In the genomic region with DNA sequence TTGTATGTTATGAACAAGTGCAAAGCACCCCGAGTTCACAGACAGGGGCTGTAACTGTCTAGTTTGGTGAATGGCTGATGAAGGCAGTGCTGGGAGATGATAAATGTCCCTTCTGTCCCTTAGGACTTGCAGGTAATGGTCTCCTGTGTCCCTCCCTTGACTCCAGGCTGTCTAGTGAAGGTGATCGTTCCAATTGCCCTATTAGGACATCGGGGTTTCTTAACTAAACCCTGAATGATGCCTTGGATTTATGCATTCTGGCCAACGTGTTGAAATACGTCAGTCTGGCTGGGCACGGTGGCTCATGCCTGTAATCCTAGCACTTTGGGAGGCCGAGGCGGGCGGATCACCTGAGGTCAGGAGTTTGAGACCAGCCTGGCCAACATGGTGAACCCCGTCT, we compare ENCODE assay signal across 20 cellular contexts.
DNase-seq lines count a peak whose midpoint lies in the region; ATAC-seq and TF ChIP-seq lines count a peak whose summit lies in the region.
"Had no signal": no experiment of that assay in that cellular context is flagged by ENCODE, and none has a peak within 500 bp of the region (broad histone marks: within the 10 kb centered on the region; RNA-seq: fewer than 3 reads in every experiment).

No MANE protein-coding gene starts in this region.

- H4K91ac ChIP-seq in IMR-90 (ENCODE audit: insufficient read depth, low read depth, low read length) (no peak overlapping the region), trophoblast cell (ENCODE audit: low read depth, low read length) (peak overlapping the region; percentile 1)

- no peak overlapping the region for H3K4me3 Mint-ChIP-seq in T-helper 2 cell treated with Interferon-gamma antibody and Interleukin-4, amounts not matched to agents 5 μg/mL and 100 μg/mL, for 36 hours
- H3K4me3 Mint-ChIP-seq: dendritic cell treated with granulocyte-macrophage colony-stimulating factor and Interleukin-4, amounts not matched to agents 40 ng/mL and 50 ng/mL, for 4 days; HFFc6 had no signal

- no peak for TF ChIP-seq RAD21 in IMR-90 (IDR thresholded peaks at IDR 0.05; ENCODE audit: low read length)

- no peak overlapping the region for H3K14ac ChIP-seq in IMR-90 (replicated peaks; ENCODE audit: low read depth, low read length)
- no peak overlapping the region for H3K14ac ChIP-seq in trophoblast cell (ENCODE audit: low read length)

- dilution Hi-C loops in IMR-90 (cut with HindIII; ENCODE audit: low sequenced_read_pairs, unreplicated experiment): no loop called here

- peak overlapping the region; percentile 51 for H2BK12ac ChIP-seq in trophoblast cell (ENCODE audit: low read length)

- H2BK120ac ChIP-seq in IMR-90 (ENCODE audit: low read depth, low read length) (no peak overlapping the region), trophoblast cell (ENCODE audit: insufficient read depth, low read length, poor library complexity) (no peak overlapping the region)

- no peak overlapping the region for H4K5ac ChIP-seq in IMR-90 (ENCODE audit: low read depth, low read length)

- peaks cover 21% of the 10 kb centered on the region for H3K9me1 ChIP-seq in IMR-90 (ENCODE audit: insufficient read depth, low read length)

- H3K79me1 ChIP-seq in IMR-90 (ENCODE audit: low read depth in 1 of 2, low read length in 2 of 2): 0 out of 4 replicates have a peak, but pooled peaks cover 0 to 8% of the 10 kb centered on the region in 2 experiments
- H3K79me1 ChIP-seq in trophoblast cell (ENCODE audit: low read length): peaks cover 16% of the 10 kb centered on the region

- H3K27me3 Mint-ChIP-seq in T-helper 2 cell treated with Interferon-gamma antibody and Interleukin-4, amounts not matched to agents 5 μg/mL and 100 μg/mL, for 36 hours (ENCODE audit: low read depth): no peaks in the 10 kb centered on the region

- H3K9me3 Mint-ChIP-seq in T-helper 2 cell treated with Interferon-gamma antibody and Interleukin-4, amounts not matched to agents 5 μg/mL and 100 μg/mL, for 36 hours: no peaks in the 10 kb centered on the region
- H3K9me3 Mint-ChIP-seq: dendritic cell treated with granulocyte-macrophage colony-stimulating factor and Interleukin-4, amounts not matched to agents 40 ng/mL and 50 ng/mL, for 4 days; HFFc6 had no signal

- H3K27ac ChIP-seq in IMR-90 (ENCODE audit: insufficient read depth, low read length) (no peak overlapping the region), dorsolateral prefrontal cortex (peak overlapping the region in 31 of 59 donors; percentile 12 to 93 (median 63)), trophoblast cell (ENCODE audit: low read depth, low read length) (no peak overlapping the region)
- H3K27ac ChIP-seq: adrenal gland, psoas muscle had no signal

- in situ Hi-C loops in IMR-90 (cut with MboI; ENCODE audit: low sequenced_read_pairs): no loop called here

- peaks cover 7% of the 10 kb centered on the region for H3K4me1 ChIP-seq in IMR-90 (ENCODE audit: control insufficient read depth, insufficient read depth, low read length)
- peaks cover 18 to 22% of the 10 kb centered on the region in 2 experiments for H3K4me1 ChIP-seq in trophoblast cell (ENCODE audit: control insufficient read depth in 1 of 2, insufficient read depth in 2 of 2, low read length in 2 of 2)

- TF ChIP-seq CTCF in IMR-90 (conservative IDR thresholded peaks at IDR 0.05; ENCODE audit: low read depth, low read length) (no peak), dorsolateral prefrontal cortex (IDR thresholded peaks at IDR 0.05 in 54 of 56, conservative IDR thresholded peaks at IDR 0.05 in 2 of 56; ENCODE audit: low read depth in 1 of 56, partially characterized antibody in 56 of 56) (no peak)

- no peak overlapping the region for H2BK20ac ChIP-seq in IMR-90 (ENCODE audit: low read depth, low read length)

- peaks cover 59% of the 10 kb centered on the region for H3K4me1 Mint-ChIP-seq in T-helper 2 cell treated with Interferon-gamma antibody and Interleukin-4, amounts not matched to agents 5 μg/mL and 100 μg/mL, for 36 hours (ENCODE audit: low read depth)

- no peak for DNase-seq in T-helper 2 cell treated with Interferon-gamma antibody and Interleukin-4, amounts not matched to agents 5 μg/mL and 100 μg/mL, for 36 hours (ENCODE audit: low spot score)
- DNase-seq in T-helper 2 cell: no peak
- DNase-seq in IMR-90: no peak
- no peak for DNase-seq in dorsolateral prefrontal cortex
- no peak for DNase-seq in trophoblast cell
- DNase-seq in NCI-H1417 (lab: John Stamatoyannopoulos, UW): no peak
- no peak for DNase-seq in activated naive CD4-positive, alpha-beta T cell (lab: John Stamatoyannopoulos, UW)
- DNase-seq: activated CD4-positive, CD25-positive, alpha-beta regulatory T cell treated with anti-CD3 and anti-CD28 coated beads, Interleukin-2, amount 50 U/mL, for 72 hours; activated CD8-positive, alpha-beta memory T cell treated with anti-CD3 and anti-CD28 coated beads, Interleukin-2, amount 50 U/mL, for 4 hours; activated effector memory CD4-positive, alpha-beta T cell treated with anti-CD3 and anti-CD28 coated beads, Interleukin-2, amount 50 U/mL, for 16 hours; adrenal gland; Calu3; HFFc6; Kasumi-1; left cardiac atrium; NCI-H187 treated with DMSO at 0.1 percent for 48 hours; NCI-H69; psoas muscle had no signal

- H3K9me3 ChIP-seq in IMR-90 (ENCODE audit: control insufficient read depth, insufficient read depth, low read length) (no peaks in the 10 kb centered on the region), trophoblast cell (ENCODE audit: insufficient read depth, low read depth, low read length) (no peaks in the 10 kb centered on the region)
- H3K9me3 ChIP-seq: adrenal gland, psoas muscle had no signal

- no peak for ATAC-seq in IMR-90 (ENCODE audit: low read depth)
- no peak for ATAC-seq in HG03432 (IDR thresholded peaks at IDR 0.05; ENCODE audit: unreplicated experiment)
- ATAC-seq: left cardiac atrium, psoas muscle had no signal

- CTCF ChIA-PET in IMR-90 (lab: Yijun Ruan, JAX): no interaction called here

- H4K12ac ChIP-seq in trophoblast cell (ENCODE audit: low read depth, low read length): no peak overlapping the region

- H2AK5ac ChIP-seq in IMR-90 (ENCODE audit: low read depth, low read length) (peak overlapping the region; percentile 14), trophoblast cell (ENCODE audit: low read length) (peak overlapping the region; percentile 68)

- H3K18ac ChIP-seq in IMR-90 (ENCODE audit: low read depth, low read length) (no peak overlapping the region), trophoblast cell (ENCODE audit: low read length) (no peak overlapping the region)

- H3K4ac ChIP-seq in IMR-90 (ENCODE audit: low read depth, low read length): no peak overlapping the region
- no peak overlapping the region for H3K4ac ChIP-seq in trophoblast cell (ENCODE audit: low read depth, low read length)

- H2BK5ac ChIP-seq in IMR-90 (ENCODE audit: low read depth, low read length, poor library complexity, severe bottlenecking): no peak overlapping the region
- H2BK5ac ChIP-seq in trophoblast cell (ENCODE audit: low read depth, low read length, poor library complexity): no peak overlapping the region

- H3K4me3 ChIP-seq in IMR-90 (ENCODE audit: insufficient read depth, low read depth, low read length): no peak overlapping the region
- H3K4me3 ChIP-seq in dorsolateral prefrontal cortex: no peak overlapping the region
- no peak overlapping the region for H3K4me3 ChIP-seq in trophoblast cell (ENCODE audit: low read depth, low read length)
- H3K4me3 ChIP-seq: adrenal gland, psoas muscle had no signal

- H3K36me3 ChIP-seq in IMR-90 (ENCODE audit: control insufficient read depth, insufficient read depth, low read length) (no peaks in the 10 kb centered on the region), trophoblast cell (ENCODE audit: control insufficient read depth in 1 of 2, insufficient read depth in 2 of 2, low read length in 2 of 2) (no peaks in the 10 kb centered on the region)
- H3K36me3 ChIP-seq: adrenal gland had no signal

- H4K20me1 ChIP-seq in IMR-90 (ENCODE audit: insufficient read depth, low read length): no peaks in the 10 kb centered on the region

- no peak overlapping the region for H2BK15ac ChIP-seq in IMR-90 (ENCODE audit: low read depth, low read length)

- peaks cover 12% of the 10 kb centered on the region for H3K36me3 Mint-ChIP-seq in T-helper 2 cell treated with Interferon-gamma antibody and Interleukin-4, amounts not matched to agents 5 μg/mL and 100 μg/mL, for 36 hours (ENCODE audit: low read depth)

- H3K27me3 ChIP-seq in IMR-90 (ENCODE audit: control insufficient read depth, insufficient read depth, low read length) (no peaks in the 10 kb centered on the region), dorsolateral prefrontal cortex (no peaks in the 10 kb centered on the region), trophoblast cell (ENCODE audit: insufficient read depth, low read length) (no peaks in the 10 kb centered on the region)
- H3K27me3 ChIP-seq: adrenal gland had no signal

- no peak for TF ChIP-seq POLR2A in IMR-90 (IDR thresholded peaks at IDR 0.05; ENCODE audit: low read depth, low read length)

- H4K8ac ChIP-seq in IMR-90 (ENCODE audit: low read depth in 2 of 2, low read length in 2 of 2): no peak overlapping the region
- no peak overlapping the region for H4K8ac ChIP-seq in trophoblast cell (ENCODE audit: low read depth, low read length)

- POLR2A ChIA-PET in IMR-90 (lab: Charles Lee; ENCODE audit: unreplicated experiment): no interaction called here

- no peaks in the 10 kb centered on the region for H3K79me2 ChIP-seq in trophoblast cell (ENCODE audit: control insufficient read depth, insufficient read depth, low read length, poor library complexity)

- H3K27ac Mint-ChIP-seq in T-helper 2 cell treated with Interferon-gamma antibody and Interleukin-4, amounts not matched to agents 5 μg/mL and 100 μg/mL, for 36 hours: peak overlapping the region; percentile 94
- H3K27ac Mint-ChIP-seq: dendritic cell treated with granulocyte-macrophage colony-stimulating factor and Interleukin-4, amounts not matched to agents 40 ng/mL and 50 ng/mL, for 4 days; HFFc6 had no signal

- H3K23ac ChIP-seq in IMR-90 (ENCODE audit: low read depth, low read length) (no peak overlapping the region), trophoblast cell (ENCODE audit: low read length) (no peak overlapping the region)

- no peak overlapping the region for H2AK9ac ChIP-seq in IMR-90 (replicated peaks; ENCODE audit: low read depth, low read length, poor library complexity)

- H3K9ac ChIP-seq in IMR-90 (ENCODE audit: low read depth, low read length) (no peak overlapping the region), trophoblast cell (ENCODE audit: low read length) (no peak overlapping the region)

- intact Hi-C loops in IMR-90 (cut with micrococcal nuclease) (no loop called here), dorsolateral prefrontal cortex (cut with DNase I) (no loop called here)

- H3K4me2 ChIP-seq in IMR-90 (ENCODE audit: low read depth, low read length): no peak overlapping the region
- H3K4me2 ChIP-seq in trophoblast cell (ENCODE audit: low read length): no peak overlapping the region

- 96% methylated on average over 4 of the region's 10 CpGs; no CpG with 5 or more reads in 1 of the 2 experiments for WGBS in IMR-90 (ENCODE audit: extremely low coverage in 2 of 2, insufficient read length in 1 of 2), 2 experiments
- no CpG with 5 or more reads among the region's 10 CpGs for WGBS in trophoblast cell (ENCODE audit: extremely low coverage, insufficient coverage, insufficient read length)

- H2AFZ ChIP-seq in IMR-90 (replicated peaks; ENCODE audit: low read length, poor library complexity) (no peak overlapping the region), trophoblast cell (ENCODE audit: insufficient read depth, low read length, poor library complexity) (no peak overlapping the region)

- H3K56ac ChIP-seq in IMR-90 (ENCODE audit: extremely low read depth, insufficient read depth, low read length): no peak overlapping the region

- no TSS peak for BruUV-seq in IMR-90 (replicated peaks; lab: Mats Ljungman, UMichigan)

Comparison
In these comparisons a context has a peak if more than half of its experiments do, and no peak if none do; other contexts are left out.
1. H3K27ac ChIP-seq: peak in dorsolateral prefrontal cortex (31 of 59); none in IMR-90 (single experiment) and trophoblast cell (single experiment).